22 cellular contexts compared by ENCODE assay signal in genomic region chr10:125961743-125962142, GRCh38.
DNase-seq lines count a peak whose midpoint lies in the region; ATAC-seq and TF ChIP-seq lines count a peak whose summit lies in the region.
"Had no signal": no experiment of that assay in that cellular context is flagged by ENCODE, and none has a peak within 500 bp of the region (broad histone marks: within the 10 kb centered on the region; RNA-seq: fewer than 3 reads in every experiment).

No MANE protein-coding gene starts in this region.

- H3K4me1 Mint-ChIP-seq in endodermal cell, result peaks cover 2% of the 10 kb centered on the region
- H3K4me1 Mint-ChIP-seq: CD14-positive monocyte had no signal

- H3K27ac ChIP-seq in C4-2B (no peak overlapping the region), endodermal cell (ENCODE audit: low read depth, low read length) (no peak overlapping the region)
- H3K27ac ChIP-seq: GM23248 had no signal

- H3K36me3 Mint-ChIP-seq in endodermal cell (ENCODE audit: low read depth), result no peaks in the 10 kb centered on the region
- H3K36me3 Mint-ChIP-seq: CD14-positive monocyte had no signal

- H3K4me3 ChIP-seq in H7 (ENCODE audit: insufficient read depth, low read depth, low read length), result no peak overlapping the region
- no peak overlapping the region for H3K4me3 ChIP-seq in endodermal cell (ENCODE audit: low read length)
- H3K4me3 ChIP-seq: GM23248, K562 had no signal

- TF ChIP-seq CTCF in C4-2B (conservative IDR thresholded peaks at IDR 0.05) (peak; percentile 65), endodermal cell (conservative IDR thresholded peaks at IDR 0.05) (peak; percentile 49)

- no peaks in the 10 kb centered on the region for H3K27me3 ChIP-seq in H7 (ENCODE audit: control insufficient read depth, insufficient read depth, low read length)
- H3K27me3 ChIP-seq in endodermal cell (ENCODE audit: control insufficient read depth, insufficient read depth, low read length, poor library complexity, severe bottlenecking), result no peaks in the 10 kb centered on the region

- H3K36me3 ChIP-seq in H7 (replicated peaks; ENCODE audit: control insufficient read depth, insufficient read depth, low read length) (no peaks in the 10 kb centered on the region), endodermal cell (ENCODE audit: control insufficient read depth, insufficient read depth, low read length) (no peaks in the 10 kb centered on the region)

- peaks cover 10% of the 10 kb centered on the region for H3K9me3 Mint-ChIP-seq in endodermal cell

- peaks cover 7% of the 10 kb centered on the region for H3K9me3 ChIP-seq in endodermal cell (ENCODE audit: control insufficient read depth, low read length)

- H3K27ac Mint-ChIP-seq in endodermal cell, result no peak overlapping the region
- H3K27ac Mint-ChIP-seq: CD14-positive monocyte had no signal

- no peak overlapping the region for H3K4me3 Mint-ChIP-seq in endodermal cell
- H3K4me3 Mint-ChIP-seq: CD14-positive monocyte had no signal

- 86 to 94% methylated on average over 1 of the region's 1 CpG for WGBS in endodermal cell (ENCODE audit: insufficient coverage in 1 of 2, insufficient read length in 1 of 2), 2 experiments

- DNase-seq in H7, result peak; percentile 30
- peak; percentile 14 for DNase-seq in OCI-M1 (lab: John Stamatoyannopoulos, UW)
- DNase-seq in endodermal cell, result no peak
- DNase-seq in C1 segment of cervical spinal cord (lab: John Stamatoyannopoulos, UW), result no peak
- no peak for DNase-seq in anterior cingulate cortex (lab: John Stamatoyannopoulos, UW)
- DNase-seq in NCI-H524 (lab: John Stamatoyannopoulos, UW), result no peak
- DNase-seq: DND-41; GM23248; MV-4-11; NCI-H1694 treated with DMSO at 0.1 percent for 48 hours; NCI-H2107; NCI-H345; NCI-H526 treated with DMSO at 0.1 percent for 48 hours; NK-92 treated with Interleukin-12 subunit alpha and Interleukin-12 subunit beta, amount 100 ng/mL, for 24 hours; RPMI8226; SIG-M5; T-helper 1 cell had no signal

- no peaks in the 10 kb centered on the region for H3K4me1 ChIP-seq in endodermal cell (ENCODE audit: control insufficient read depth, insufficient read depth, low read length)

- no peak overlapping the region for H3K9ac ChIP-seq in endodermal cell (ENCODE audit: extremely low read depth, low read length, poor library complexity, severe bottlenecking)
- H3K9ac ChIP-seq: GM23248 had no signal

- H3K27me3 Mint-ChIP-seq in endodermal cell (ENCODE audit: insufficient read depth), result no peaks in the 10 kb centered on the region

- no peak for ATAC-seq in GM19455 (IDR thresholded peaks at IDR 0.05; ENCODE audit: unreplicated experiment)
- ATAC-seq: K562, SK-N-SH treated with all-trans-retinoic acid at 6 μM for 48 hours had no signal

Comparison
In these comparisons a context has a peak if more than half of its experiments do, and no peak if none do; other contexts are left out.
1. DNase-seq: peak in H7 (single experiment) and OCI-M1 (single experiment); none in endodermal cell (single experiment), C1 segment of cervical spinal cord (0 of 14), anterior cingulate cortex (0 of 58) and NCI-H524 (0 of 2).